8 cellular contexts compared by ENCODE assay signal in the genomic region with DNA sequence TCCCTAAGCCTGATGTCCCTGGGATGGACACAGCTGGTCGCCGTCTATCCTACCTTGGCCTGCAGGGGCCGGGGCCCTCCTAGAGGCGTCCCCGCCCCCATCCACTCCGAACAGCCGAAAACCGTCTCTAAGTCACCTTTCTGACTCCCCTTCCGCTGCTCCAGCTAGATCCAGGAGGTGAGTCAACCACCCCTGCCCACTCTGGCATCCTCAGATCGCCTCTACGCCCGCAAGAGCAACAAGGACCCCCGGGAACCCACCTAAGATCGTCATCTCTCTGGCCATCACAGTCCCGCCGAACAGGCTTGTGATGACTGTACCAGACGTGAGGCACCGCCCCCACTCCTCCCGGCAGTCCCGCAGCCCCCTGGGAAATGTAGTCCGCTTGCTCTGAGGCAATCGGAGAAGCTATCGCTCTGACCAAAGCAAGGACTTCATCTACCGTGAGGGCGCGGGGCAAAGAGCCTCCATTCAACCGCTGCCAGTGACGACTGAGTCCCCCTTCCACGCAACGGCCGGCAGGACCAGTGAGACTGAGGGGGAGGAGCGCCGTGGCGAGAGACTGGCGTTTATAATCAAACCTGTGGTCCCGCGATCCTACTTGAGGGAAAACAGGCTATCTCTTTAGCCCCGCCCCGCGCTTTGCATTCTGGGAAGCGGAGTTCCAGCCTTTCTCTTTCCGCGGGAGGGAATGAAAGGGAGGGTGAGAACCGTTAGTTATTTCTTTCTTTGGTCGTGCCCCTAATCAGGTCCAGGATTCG. TPM values are rescaled to one million over a fixed set of nuclear protein-coding genes. Genes with fewer than 3 reads are reported as not detected.
DNase-seq lines count a peak whose midpoint lies in the region; ATAC-seq and TF ChIP-seq lines count a peak whose summit lies in the region.

Gene HSPA13, minus strand, starts transcription at position 312 of the 761 bp plus-strand sequence. Its CDS starts 27 bp downstream, at position 285.

- in situ Hi-C loops in brain microvascular endothelial cell (cut with HindIII; ENCODE audit: low pct_ligation_motif_present, low sequenced_read_pairs), result no loop called here

- H3K4me3 ChIP-seq in brain microvascular endothelial cell (ENCODE audit: low read depth, low read length) (peak within 1 kb of the TSS; percentile 86), sigmoid colon (peak within 1 kb of the TSS; percentile 62 to 88 (median 80))

- H3K4me1 ChIP-seq in sigmoid colon, result peaks cover 0 to 29% (median 17%) of the 10 kb centered on the region in 4 donors

- H3K27ac ChIP-seq in brain microvascular endothelial cell, result peak within 1 kb of the TSS; percentile 85
- peak within 1 kb of the TSS; percentile 90 to 95 (median 92) for H3K27ac ChIP-seq in sigmoid colon

- 0% methylated on average over 46 of the region's 46 CpGs for WGBS in sigmoid colon, 2 donors

- no peaks in the 10 kb centered on the region for H3K9me3 ChIP-seq in sigmoid colon

- no peaks in the 10 kb centered on the region for H3K27me3 ChIP-seq in brain microvascular endothelial cell (replicated peaks)
- H3K27me3 ChIP-seq in sigmoid colon, result no peaks in the 10 kb centered on the region

- peak; percentile 50 to 61 for TF ChIP-seq POLR2A in sigmoid colon (IDR thresholded peaks at IDR 0.05)

- intact Hi-C loops in sigmoid colon (cut with DNase I), result loop anchor here (2.0 to 10.0 kb wide), 2 partner anchors 682 to 1352 kb away; partner anchors contain the start of gene NRIP1

- TF ChIP-seq CTCF in brain microvascular endothelial cell (IDR thresholded peaks at IDR 0.05; ENCODE audit: low read depth, low read length, missing control alignments) (peak; percentile 22), sigmoid colon (IDR thresholded peaks at IDR 0.05) (no peak)

- peak in 1 of 4 donors; percentile 28 for TF ChIP-seq EP300 in sigmoid colon (IDR thresholded peaks at IDR 0.05)

- DNase-seq in 8988T (peak; percentile 77), NCI-H2107 treated with DMSO at 0.1 percent for 48 hours (lab: John Stamatoyannopoulos, UW; ENCODE audit: unreplicated experiment) (peak; percentile 100), UCSD-AML1 (lab: John Stamatoyannopoulos, UW; ENCODE audit: unreplicated experiment) (peak; percentile 99), brain microvascular endothelial cell (peak; percentile 100), iPS DF 4.7 (ENCODE audit: extremely low read depth, low spot score) (peak; percentile 94), sigmoid colon (peak; percentile 100)

- H3K36me3 ChIP-seq in brain microvascular endothelial cell (replicated peaks) (peaks cover 5% of the 10 kb centered on the region), sigmoid colon (peaks cover 0 to 4% (median under 1%) of the 10 kb centered on the region in 4 donors)

- ATAC-seq in GM18520 (IDR thresholded peaks at IDR 0.05; ENCODE audit: unreplicated experiment), result peak; percentile 98
- peak; percentile 94 for ATAC-seq in HG03064 (IDR thresholded peaks at IDR 0.05; ENCODE audit: low read depth, unreplicated experiment)

RNA-seq across cellular contexts. Expression of gene HSPA13, which starts in this region (rescaled TPM):
- total RNA-seq in sigmoid colon, result 10 to 100 TPM; 15.2 to 23.2 (median 15.8) TPM
- polyA plus RNA-seq in sigmoid colon, result 1 to 10 TPM; 1.8 to 7.8 (median 5.1) TPM

Comparison
In these comparisons a context has a peak if more than half of its experiments do, and no peak if none do; other contexts are left out.
1. Peak in every context shown above with its lines: DNase-seq, ATAC-seq, H3K4me3 ChIP-seq and H3K27ac ChIP-seq.